14 cellular contexts compared by ENCODE assay signal in genomic region chr1:55504306-55504706, GRCh38.
A peak's percentile ranks its signal among the peaks of the same experiment; 100 is the strongest.
DNase-seq lines count a peak whose midpoint lies in the region; ATAC-seq and TF ChIP-seq lines count a peak whose summit lies in the region.
"Had no signal": no experiment of that assay in that cellular context is flagged by ENCODE, and none has a peak within 500 bp of the region (broad histone marks: within the 10 kb centered on the region; RNA-seq: fewer than 3 reads in every experiment).

No MANE protein-coding gene starts in this region.

- peak; percentile 58 for DNase-seq in NCI-H446 treated with DMSO at 0.1 percent for 48 hours (lab: John Stamatoyannopoulos, UW)
- DNase-seq in left colon = peak; percentile 50 to 73
- DNase-seq in occipital lobe (lab: John Stamatoyannopoulos, UW) = no peak
- DNase-seq: activated CD4-positive, alpha-beta memory T cell treated with anti-CD3 and anti-CD28 coated beads for 36 hours; activated T-cell treated with anti-CD3 and anti-CD28 coated beads, Interleukin-2, amount 50 U/mL, for 24 hours; left lung; naive thymus-derived CD4-positive, alpha-beta T cell; NCI-H2029; NCI-H748 treated with DMSO at 0.1 percent for 48 hours had no signal

- no peaks in the 10 kb centered on the region for H3K27me3 ChIP-seq in stomach smooth muscle (ENCODE audit: control insufficient read depth in 1 of 2, insufficient read depth in 2 of 2, low read length in 2 of 2)
- H3K27me3 ChIP-seq: BLaER1, left lung had no signal

- no peak overlapping the region for H3K9ac ChIP-seq in stomach smooth muscle (ENCODE audit: low read length in 2 of 2)
- H3K9ac ChIP-seq: BLaER1 had no signal

- intact Hi-C loops in left colon (cut with DNase I, micrococcal nuclease) = no loop called here

- H3K27ac ChIP-seq in HEK293 (ENCODE audit: extremely low read depth, low read depth, low read length) (peak overlapping the region; percentile 55), stomach smooth muscle (ENCODE audit: low read length) (peak overlapping the region; percentile 24)
- H3K27ac ChIP-seq: BLaER1, left lung had no signal

- CTCF ChIA-PET in HEK293 (lab: Yijun Ruan, JAX) = interaction anchor here (0.5 kb wide), 1 partner anchor 421 kb away, joined by 3 read pairs; no protein-coding TSS in a partner anchor

- H3K4me3 ChIP-seq in HEK293 (ENCODE audit: low read depth, low read length) = no peak overlapping the region
- no peak overlapping the region for H3K4me3 ChIP-seq in stomach smooth muscle (ENCODE audit: low read length in 2 of 2)
- H3K4me3 ChIP-seq: BLaER1, left lung had no signal

- H3K4me1 ChIP-seq in HEK293 (ENCODE audit: control insufficient read depth, insufficient read depth, low read length) = peaks cover 15% of the 10 kb centered on the region
- peaks cover 17% of the 10 kb centered on the region for H3K4me1 ChIP-seq in stomach smooth muscle (ENCODE audit: control insufficient read depth, insufficient read depth, low read length)
- H3K4me1 ChIP-seq: BLaER1, left lung had no signal

- POLR2A ChIA-PET in HEK293 (lab: Yijun Ruan, JAX) = interaction anchor here (0.7 kb wide), 1 partner anchor 76 kb away, joined by 3 read pairs; no protein-coding TSS in a partner anchor

- H3K9me3 ChIP-seq in HEK293 (ENCODE audit: control insufficient read depth, insufficient read depth, low read depth, low read length) = no peaks in the 10 kb centered on the region
- H3K9me3 ChIP-seq in stomach smooth muscle (ENCODE audit: control insufficient read depth in 2 of 2, low read length in 2 of 2) = no peaks in the 10 kb centered on the region
- H3K9me3 ChIP-seq: BLaER1, left lung had no signal

- ATAC-seq in left colon (peak; percentile 75), GM18858 (IDR thresholded peaks at IDR 0.05; ENCODE audit: unreplicated experiment) (no peak), HG03378 (IDR thresholded peaks at IDR 0.05; ENCODE audit: unreplicated experiment) (no peak)
- ATAC-seq: left lung; naive thymus-derived CD4-positive, alpha-beta T cell had no signal

- no peak for TF ChIP-seq CTCF in HEK293 (tag by site-specific recombination; IDR thresholded peaks at IDR 0.05)

- H3K36me3 ChIP-seq in HEK293 (ENCODE audit: control insufficient read depth in 2 of 2, insufficient read depth in 1 of 2, low read length in 2 of 2) (no peaks in the 10 kb centered on the region), stomach smooth muscle (ENCODE audit: control insufficient read depth in 2 of 2, insufficient read depth in 2 of 2, low read length in 2 of 2) (no peaks in the 10 kb centered on the region)
- H3K36me3 ChIP-seq: BLaER1, left lung had no signal

TF ChIP-seq in HEK293, 187 proteins besides CTCF, POLR2A, EP300 and RAD21 (continues in another document):
- TF ChIP-seq IKZF3 (tag by site-specific recombination; IDR thresholded peaks at IDR 0.05) (peak; percentile 59; the same call in 1 of the 2 replicates), ZNF560 (tag by site-specific recombination; IDR thresholded peaks at IDR 0.05; ENCODE audit: borderline replicate concordance) (no peak), ZNF521 (tag by site-specific recombination; IDR thresholded peaks at IDR 0.05) (no peak), ZNF530 (tag by site-specific recombination; IDR thresholded peaks at IDR 0.05; ENCODE audit: low read depth) (no peak), ZNF654 (tag by site-specific recombination; IDR thresholded peaks at IDR 0.05; ENCODE audit: low read depth) (no peak), ZXDB (tag by site-specific recombination; IDR thresholded peaks at IDR 0.05) (peak; percentile 80), ZNF571 (tag by site-specific recombination; IDR thresholded peaks at IDR 0.05) (no peak), ZNF221 (tag by site-specific recombination; IDR thresholded peaks at IDR 0.05; ENCODE audit: borderline replicate concordance) (no peak), ZNF785 (tag by site-specific recombination; IDR thresholded peaks at IDR 0.05) (no peak), ZNF623 (tag by site-specific recombination; IDR thresholded peaks at IDR 0.05) (no peak), TRIM28 (IDR thresholded peaks at IDR 0.05; ENCODE audit: borderline replicate concordance, low read length) (peak; percentile 62; the same call in 1 of the 2 replicates), BCL11B (tag by site-specific recombination; IDR thresholded peaks at IDR 0.05; ENCODE audit: low read depth) (no peak), ZSCAN16 (tag by site-specific recombination; IDR thresholded peaks at IDR 0.05) (no peak), ZNF350 (tag by site-specific recombination; IDR thresholded peaks at IDR 0.05) (no peak), ZNF248 (tag by site-specific recombination; IDR thresholded peaks at IDR 0.05) (no peak), ZNF354C (tag by site-specific recombination; IDR thresholded peaks at IDR 0.05; ENCODE audit: borderline replicate concordance, low read depth) (no peak), ZSCAN23 (tag by site-specific recombination; IDR thresholded peaks at IDR 0.05) (no peak), ZNF48 (tag by site-specific recombination; IDR thresholded peaks at IDR 0.05) (no peak), ZNF621 (tag by site-specific recombination; IDR thresholded peaks at IDR 0.05) (no peak), YY1 (tag by site-specific recombination; IDR thresholded peaks at IDR 0.05) (no peak), ZNF600 (tag by site-specific recombination; IDR thresholded peaks at IDR 0.05) (no peak), ZNF302 (tag by site-specific recombination; IDR thresholded peaks at IDR 0.05; ENCODE audit: low read depth) (no peak)
- TF ChIP-seq, protein P1, sequence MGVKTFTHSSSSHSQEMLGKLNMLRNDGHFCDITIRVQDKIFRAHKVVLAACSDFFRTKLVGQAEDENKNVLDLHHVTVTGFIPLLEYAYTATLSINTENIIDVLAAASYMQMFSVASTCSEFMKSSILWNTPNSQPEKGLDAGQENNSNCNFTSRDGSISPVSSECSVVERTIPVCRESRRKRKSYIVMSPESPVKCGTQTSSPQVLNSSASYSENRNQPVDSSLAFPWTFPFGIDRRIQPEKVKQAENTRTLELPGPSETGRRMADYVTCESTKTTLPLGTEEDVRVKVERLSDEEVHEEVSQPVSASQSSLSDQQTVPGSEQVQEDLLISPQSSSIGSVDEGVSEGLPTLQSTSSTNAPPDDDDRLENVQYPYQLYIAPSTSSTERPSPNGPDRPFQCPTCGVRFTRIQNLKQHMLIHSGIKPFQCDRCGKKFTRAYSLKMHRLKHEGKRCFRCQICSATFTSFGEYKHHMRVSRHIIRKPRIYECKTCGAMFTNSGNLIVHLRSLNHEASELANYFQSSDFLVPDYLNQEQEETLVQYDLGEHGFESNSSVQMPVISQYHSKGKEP (tag by site-specific recombination; IDR thresholded peaks at IDR 0.05) = peak; percentile 34; the same call in 1 of the 2 replicates
- TF ChIP-seq, protein P2, sequence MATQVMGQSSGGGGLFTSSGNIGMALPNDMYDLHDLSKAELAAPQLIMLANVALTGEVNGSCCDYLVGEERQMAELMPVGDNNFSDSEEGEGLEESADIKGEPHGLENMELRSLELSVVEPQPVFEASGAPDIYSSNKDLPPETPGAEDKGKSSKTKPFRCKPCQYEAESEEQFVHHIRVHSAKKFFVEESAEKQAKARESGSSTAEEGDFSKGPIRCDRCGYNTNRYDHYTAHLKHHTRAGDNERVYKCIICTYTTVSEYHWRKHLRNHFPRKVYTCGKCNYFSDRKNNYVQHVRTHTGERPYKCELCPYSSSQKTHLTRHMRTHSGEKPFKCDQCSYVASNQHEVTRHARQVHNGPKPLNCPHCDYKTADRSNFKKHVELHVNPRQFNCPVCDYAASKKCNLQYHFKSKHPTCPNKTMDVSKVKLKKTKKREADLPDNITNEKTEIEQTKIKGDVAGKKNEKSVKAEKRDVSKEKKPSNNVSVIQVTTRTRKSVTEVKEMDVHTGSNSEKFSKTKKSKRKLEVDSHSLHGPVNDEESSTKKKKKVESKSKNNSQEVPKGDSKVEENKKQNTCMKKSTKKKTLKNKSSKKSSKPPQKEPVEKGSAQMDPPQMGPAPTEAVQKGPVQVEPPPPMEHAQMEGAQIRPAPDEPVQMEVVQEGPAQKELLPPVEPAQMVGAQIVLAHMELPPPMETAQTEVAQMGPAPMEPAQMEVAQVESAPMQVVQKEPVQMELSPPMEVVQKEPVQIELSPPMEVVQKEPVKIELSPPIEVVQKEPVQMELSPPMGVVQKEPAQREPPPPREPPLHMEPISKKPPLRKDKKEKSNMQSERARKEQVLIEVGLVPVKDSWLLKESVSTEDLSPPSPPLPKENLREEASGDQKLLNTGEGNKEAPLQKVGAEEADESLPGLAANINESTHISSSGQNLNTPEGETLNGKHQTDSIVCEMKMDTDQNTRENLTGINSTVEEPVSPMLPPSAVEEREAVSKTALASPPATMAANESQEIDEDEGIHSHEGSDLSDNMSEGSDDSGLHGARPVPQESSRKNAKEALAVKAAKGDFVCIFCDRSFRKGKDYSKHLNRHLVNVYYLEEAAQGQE (tag by site-specific recombination; IDR thresholded peaks at IDR 0.05) = no peak
- TF ChIP-seq, protein P3, sequence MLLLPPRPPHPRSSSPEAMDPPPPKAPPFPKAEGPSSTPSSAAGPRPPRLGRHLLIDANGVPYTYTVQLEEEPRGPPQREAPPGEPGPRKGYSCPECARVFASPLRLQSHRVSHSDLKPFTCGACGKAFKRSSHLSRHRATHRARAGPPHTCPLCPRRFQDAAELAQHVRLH (tag by site-specific recombination; IDR thresholded peaks at IDR 0.05) = 0 out of 2 replicates have a peak, but pooled peaks have one; percentile 20
- TF ChIP-seq, protein P4, sequence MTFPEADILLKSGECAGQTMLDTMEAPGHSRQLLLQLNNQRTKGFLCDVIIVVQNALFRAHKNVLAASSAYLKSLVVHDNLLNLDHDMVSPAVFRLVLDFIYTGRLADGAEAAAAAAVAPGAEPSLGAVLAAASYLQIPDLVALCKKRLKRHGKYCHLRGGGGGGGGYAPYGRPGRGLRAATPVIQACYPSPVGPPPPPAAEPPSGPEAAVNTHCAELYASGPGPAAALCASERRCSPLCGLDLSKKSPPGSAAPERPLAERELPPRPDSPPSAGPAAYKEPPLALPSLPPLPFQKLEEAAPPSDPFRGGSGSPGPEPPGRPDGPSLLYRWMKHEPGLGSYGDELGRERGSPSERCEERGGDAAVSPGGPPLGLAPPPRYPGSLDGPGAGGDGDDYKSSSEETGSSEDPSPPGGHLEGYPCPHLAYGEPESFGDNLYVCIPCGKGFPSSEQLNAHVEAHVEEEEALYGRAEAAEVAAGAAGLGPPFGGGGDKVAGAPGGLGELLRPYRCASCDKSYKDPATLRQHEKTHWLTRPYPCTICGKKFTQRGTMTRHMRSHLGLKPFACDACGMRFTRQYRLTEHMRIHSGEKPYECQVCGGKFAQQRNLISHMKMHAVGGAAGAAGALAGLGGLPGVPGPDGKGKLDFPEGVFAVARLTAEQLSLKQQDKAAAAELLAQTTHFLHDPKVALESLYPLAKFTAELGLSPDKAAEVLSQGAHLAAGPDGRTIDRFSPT (tag by site-specific recombination; IDR thresholded peaks at IDR 0.05) = no peak
